ENCODE assay signal across 1 cellular context in the genomic region with DNA sequence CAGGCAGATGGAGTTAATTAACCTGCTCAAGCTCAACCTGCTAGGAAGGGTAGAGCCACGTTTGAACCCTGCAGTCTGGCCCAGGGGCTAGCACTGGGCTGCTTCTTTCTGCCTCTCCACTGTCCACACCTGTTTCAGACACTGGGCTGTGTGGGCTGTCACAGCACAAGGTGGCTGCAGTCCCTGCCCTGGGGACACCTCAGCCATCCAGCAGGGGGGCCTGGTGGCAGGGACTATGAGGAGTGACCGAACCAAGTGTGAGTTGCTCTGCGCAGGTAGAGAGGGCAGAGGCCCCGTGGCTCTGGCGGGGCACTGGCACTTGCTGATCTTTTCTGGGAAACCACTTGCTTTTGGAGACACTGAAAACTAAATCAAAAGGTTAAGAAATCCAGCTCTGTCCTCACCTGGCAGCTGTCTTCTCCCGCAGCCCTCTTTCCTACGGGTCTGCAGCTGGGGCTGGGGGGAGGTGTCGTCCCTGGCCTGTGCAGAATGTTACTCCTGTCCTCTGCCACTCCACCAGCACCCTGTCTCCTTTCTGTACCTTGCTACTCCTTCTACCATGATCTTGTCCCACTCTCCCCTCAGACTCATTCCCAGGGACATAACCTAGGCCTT.
TF ChIP-seq lines count a peak whose summit lies in the region.

No MANE protein-coding gene starts in this region.

TF ChIP-seq in WTC11, 78 proteins besides CTCF, POLR2A, EP300 and RAD21:
- TF ChIP-seq, protein P1, sequence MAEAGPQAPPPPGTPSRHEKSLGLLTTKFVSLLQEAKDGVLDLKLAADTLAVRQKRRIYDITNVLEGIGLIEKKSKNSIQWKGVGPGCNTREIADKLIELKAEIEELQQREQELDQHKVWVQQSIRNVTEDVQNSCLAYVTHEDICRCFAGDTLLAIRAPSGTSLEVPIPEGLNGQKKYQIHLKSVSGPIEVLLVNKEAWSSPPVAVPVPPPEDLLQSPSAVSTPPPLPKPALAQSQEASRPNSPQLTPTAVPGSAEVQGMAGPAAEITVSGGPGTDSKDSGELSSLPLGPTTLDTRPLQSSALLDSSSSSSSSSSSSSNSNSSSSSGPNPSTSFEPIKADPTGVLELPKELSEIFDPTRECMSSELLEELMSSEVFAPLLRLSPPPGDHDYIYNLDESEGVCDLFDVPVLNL (CRISPR knock-in tag; IDR thresholded peaks at IDR 0.05; ENCODE audit: borderline replicate concordance, low read depth): no peak
